1 cellular context compared by ENCODE assay signal in genomic region chr16:11299865-11300559, GRCh38.
TF ChIP-seq lines count a peak whose summit lies in the region.

No MANE protein-coding gene starts in this region.

TF ChIP-seq in HepG2, 621 proteins besides CTCF, POLR2A, EP300 and RAD21 (continues in another document):
- TF ChIP-seq ZNF614 (CRISPR knock-in tag; IDR thresholded peaks at IDR 0.05; ENCODE audit: borderline replicate concordance): no peak; the same call in 1 of the 2 replicates
- 0 out of 2 replicates have a peak, but pooled peaks have one; percentile 18 for TF ChIP-seq ZBTB25 (CRISPR knock-in tag; IDR thresholded peaks at IDR 0.05)
- peak; percentile 45; the same call in 1 of the 2 replicates for TF ChIP-seq ZNF619 (CRISPR knock-in tag; IDR thresholded peaks at IDR 0.05)
- TF ChIP-seq CBFB (CRISPR knock-in tag; IDR thresholded peaks at IDR 0.05): no peak
- TF ChIP-seq CENPT (CRISPR knock-in tag; IDR thresholded peaks at IDR 0.05; ENCODE audit: low read depth): no peak
- TF ChIP-seq ZSCAN21 (CRISPR knock-in tag; IDR thresholded peaks at IDR 0.05; ENCODE audit: borderline replicate concordance): 0 out of 2 replicates have a peak, but pooled peaks have one; percentile 2
- 0 out of 2 replicates have a peak, but pooled peaks have one; percentile 81 for TF ChIP-seq ZFP62 (CRISPR knock-in tag; IDR thresholded peaks at IDR 0.05)
- TF ChIP-seq SOX5 (CRISPR knock-in tag; IDR thresholded peaks at IDR 0.05; ENCODE audit: borderline replicate concordance): peak; percentile 23; the same call in 1 of the 2 replicates
- TF ChIP-seq TBX2 (CRISPR knock-in tag; IDR thresholded peaks at IDR 0.05; ENCODE audit: borderline replicate concordance): peak; percentile 22; the same call in 1 of the 2 replicates
- no peak for TF ChIP-seq CCAR2 (optimal IDR thresholded peaks at IDR 0.05; ENCODE audit: low read depth, low read length)
- TF ChIP-seq ZNF660 (CRISPR knock-in tag; IDR thresholded peaks at IDR 0.05; ENCODE audit: borderline replicate concordance, low read depth): no peak
- TF ChIP-seq, protein P1, sequence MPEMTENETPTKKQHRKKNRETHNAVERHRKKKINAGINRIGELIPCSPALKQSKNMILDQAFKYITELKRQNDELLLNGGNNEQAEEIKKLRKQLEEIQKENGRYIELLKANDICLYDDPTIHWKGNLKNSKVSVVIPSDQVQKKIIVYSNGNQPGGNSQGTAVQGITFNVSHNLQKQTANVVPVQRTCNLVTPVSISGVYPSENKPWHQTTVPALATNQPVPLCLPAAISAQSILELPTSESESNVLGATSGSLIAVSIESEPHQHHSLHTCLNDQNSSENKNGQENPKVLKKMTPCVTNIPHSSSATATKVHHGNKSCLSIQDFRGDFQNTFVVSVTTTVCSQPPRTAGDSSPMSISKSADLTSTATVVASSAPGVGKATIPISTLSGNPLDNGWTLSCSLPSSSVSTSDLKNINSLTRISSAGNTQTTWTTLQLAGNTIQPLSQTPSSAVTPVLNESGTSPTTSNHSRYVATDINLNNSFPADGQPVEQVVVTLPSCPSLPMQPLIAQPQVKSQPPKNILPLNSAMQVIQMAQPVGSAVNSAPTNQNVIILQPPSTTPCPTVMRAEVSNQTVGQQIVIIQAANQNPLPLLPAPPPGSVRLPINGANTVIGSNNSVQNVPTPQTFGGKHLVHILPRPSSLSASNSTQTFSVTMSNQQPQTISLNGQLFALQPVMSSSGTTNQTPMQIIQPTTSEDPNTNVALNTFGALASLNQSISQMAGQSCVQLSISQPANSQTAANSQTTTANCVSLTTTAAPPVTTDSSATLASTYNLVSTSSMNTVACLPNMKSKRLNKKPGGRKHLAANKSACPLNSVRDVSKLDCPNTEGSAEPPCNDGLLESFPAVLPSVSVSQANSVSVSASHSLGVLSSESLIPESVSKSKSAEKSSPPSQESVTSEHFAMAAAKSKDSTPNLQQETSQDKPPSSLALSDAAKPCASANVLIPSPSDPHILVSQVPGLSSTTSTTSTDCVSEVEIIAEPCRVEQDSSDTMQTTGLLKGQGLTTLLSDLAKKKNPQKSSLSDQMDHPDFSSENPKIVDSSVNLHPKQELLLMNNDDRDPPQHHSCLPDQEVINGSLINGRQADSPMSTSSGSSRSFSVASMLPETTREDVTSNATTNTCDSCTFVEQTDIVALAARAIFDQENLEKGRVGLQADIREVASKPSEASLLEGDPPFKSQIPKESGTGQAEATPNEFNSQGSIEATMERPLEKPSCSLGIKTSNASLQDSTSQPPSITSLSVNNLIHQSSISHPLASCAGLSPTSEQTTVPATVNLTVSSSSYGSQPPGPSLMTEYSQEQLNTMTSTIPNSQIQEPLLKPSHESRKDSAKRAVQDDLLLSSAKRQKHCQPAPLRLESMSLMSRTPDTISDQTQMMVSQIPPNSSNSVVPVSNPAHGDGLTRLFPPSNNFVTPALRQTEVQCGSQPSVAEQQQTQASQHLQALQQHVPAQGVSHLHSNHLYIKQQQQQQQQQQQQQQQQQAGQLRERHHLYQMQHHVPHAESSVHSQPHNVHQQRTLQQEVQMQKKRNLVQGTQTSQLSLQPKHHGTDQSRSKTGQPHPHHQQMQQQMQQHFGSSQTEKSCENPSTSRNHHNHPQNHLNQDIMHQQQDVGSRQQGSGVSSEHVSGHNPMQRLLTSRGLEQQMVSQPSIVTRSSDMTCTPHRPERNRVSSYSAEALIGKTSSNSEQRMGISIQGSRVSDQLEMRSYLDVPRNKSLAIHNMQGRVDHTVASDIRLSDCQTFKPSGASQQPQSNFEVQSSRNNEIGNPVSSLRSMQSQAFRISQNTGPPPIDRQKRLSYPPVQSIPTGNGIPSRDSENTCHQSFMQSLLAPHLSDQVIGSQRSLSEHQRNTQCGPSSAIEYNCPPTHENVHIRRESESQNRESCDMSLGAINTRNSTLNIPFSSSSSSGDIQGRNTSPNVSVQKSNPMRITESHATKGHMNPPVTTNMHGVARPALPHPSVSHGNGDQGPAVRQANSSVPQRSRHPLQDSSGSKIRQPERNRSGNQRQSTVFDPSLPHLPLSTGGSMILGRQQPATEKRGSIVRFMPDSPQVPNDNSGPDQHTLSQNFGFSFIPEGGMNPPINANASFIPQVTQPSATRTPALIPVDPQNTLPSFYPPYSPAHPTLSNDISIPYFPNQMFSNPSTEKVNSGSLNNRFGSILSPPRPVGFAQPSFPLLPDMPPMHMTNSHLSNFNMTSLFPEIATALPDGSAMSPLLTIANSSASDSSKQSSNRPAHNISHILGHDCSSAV (CRISPR knock-in tag; IDR thresholded peaks at IDR 0.05; ENCODE audit: borderline replicate concordance): no peak
- TF ChIP-seq CHD4 (IDR thresholded peaks at IDR 0.05; ENCODE audit: borderline replicate concordance, low read length): no peak
- no peak for TF ChIP-seq RFX5 (IDR thresholded peaks at IDR 0.05; ENCODE audit: low read depth, low read length)
- TF ChIP-seq ZNF343 (CRISPR knock-in tag; IDR thresholded peaks at IDR 0.05): no peak
- TF ChIP-seq DZIP1 (CRISPR knock-in tag; IDR thresholded peaks at IDR 0.05): 0 out of 2 replicates have a peak, but pooled peaks have one; percentile 70
- 0 out of 2 replicates have a peak, but pooled peaks have one; percentile 22 for TF ChIP-seq ZNF143 (CRISPR knock-in tag; IDR thresholded peaks at IDR 0.05)
- TF ChIP-seq THAP8 (CRISPR knock-in tag; IDR thresholded peaks at IDR 0.05; ENCODE audit: borderline replicate concordance): no peak
- no peak for TF ChIP-seq ZNF790 (CRISPR knock-in tag; IDR thresholded peaks at IDR 0.05; ENCODE audit: borderline replicate concordance)
- no peak for TF ChIP-seq NPAS2 (CRISPR knock-in tag; IDR thresholded peaks at IDR 0.05; ENCODE audit: borderline replicate concordance)
- TF ChIP-seq ZNF367 (CRISPR knock-in tag; IDR thresholded peaks at IDR 0.05; ENCODE audit: borderline replicate concordance): no peak
- no peak for TF ChIP-seq KLF6 (CRISPR knock-in tag; IDR thresholded peaks at IDR 0.05)
- TF ChIP-seq, protein P2, sequence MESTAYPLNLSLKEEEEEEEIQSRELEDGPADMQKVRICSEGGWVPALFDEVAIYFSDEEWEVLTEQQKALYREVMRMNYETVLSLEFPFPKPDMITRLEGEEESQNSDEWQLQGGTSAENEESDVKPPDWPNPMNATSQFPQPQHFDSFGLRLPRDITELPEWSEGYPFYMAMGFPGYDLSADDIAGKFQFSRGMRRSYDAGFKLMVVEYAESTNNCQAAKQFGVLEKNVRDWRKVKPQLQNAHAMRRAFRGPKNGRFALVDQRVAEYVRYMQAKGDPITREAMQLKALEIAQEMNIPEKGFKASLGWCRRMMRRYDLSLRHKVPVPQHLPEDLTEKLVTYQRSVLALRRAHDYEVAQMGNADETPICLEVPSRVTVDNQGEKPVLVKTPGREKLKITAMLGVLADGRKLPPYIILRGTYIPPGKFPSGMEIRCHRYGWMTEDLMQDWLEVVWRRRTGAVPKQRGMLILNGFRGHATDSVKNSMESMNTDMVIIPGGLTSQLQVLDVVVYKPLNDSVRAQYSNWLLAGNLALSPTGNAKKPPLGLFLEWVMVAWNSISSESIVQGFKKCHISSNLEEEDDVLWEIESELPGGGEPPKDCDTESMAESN (CRISPR knock-in tag; conservative IDR thresholded peaks at IDR 0.05): no peak
- 0 out of 2 replicates have a peak, but pooled peaks have one; percentile 17 for TF ChIP-seq ZNF337 (CRISPR knock-in tag; IDR thresholded peaks at IDR 0.05; ENCODE audit: borderline replicate concordance, low read depth)
- 0 out of 2 replicates have a peak, but pooled peaks have one; percentile 41 for TF ChIP-seq HOXA5 (CRISPR knock-in tag; IDR thresholded peaks at IDR 0.05)
- peak; percentile 64; the same call in 1 of the 2 replicates for TF ChIP-seq ZNF33B (CRISPR knock-in tag; IDR thresholded peaks at IDR 0.05)
- TF ChIP-seq MTF2 (CRISPR knock-in tag; IDR thresholded peaks at IDR 0.05; ENCODE audit: borderline replicate concordance): no peak
- TF ChIP-seq YY1 (IDR thresholded peaks at IDR 0.05; ENCODE audit: insufficient read depth, insufficient replicate concordance, low read depth, low read length): no peak
- no peak for TF ChIP-seq ZNF230 (CRISPR knock-in tag; IDR thresholded peaks at IDR 0.05)
- TF ChIP-seq ZNF234 (CRISPR knock-in tag; conservative IDR thresholded peaks at IDR 0.05): no peak
- TF ChIP-seq ZNF407 (CRISPR knock-in tag; IDR thresholded peaks at IDR 0.05; ENCODE audit: not compliant biosample characterization): peak; percentile 50
- no peak for TF ChIP-seq ZFYVE20 (CRISPR knock-in tag; IDR thresholded peaks at IDR 0.05; ENCODE audit: borderline replicate concordance, low read depth)
- TF ChIP-seq SALL1 (CRISPR knock-in tag; IDR thresholded peaks at IDR 0.05): peak; percentile 62
- TF ChIP-seq MYC (CRISPR knock-in tag; IDR thresholded peaks at IDR 0.05; ENCODE audit: borderline replicate concordance): peak; percentile 31
- 0 out of 2 replicates have a peak, but pooled peaks have one; percentile 26 for TF ChIP-seq HIVEP1 (CRISPR knock-in tag; IDR thresholded peaks at IDR 0.05)
- TF ChIP-seq ZFY (CRISPR knock-in tag; IDR thresholded peaks at IDR 0.05): peak; percentile 48
- no peak for TF ChIP-seq TOPORS (CRISPR knock-in tag; IDR thresholded peaks at IDR 0.05)
- TF ChIP-seq ETV6 (CRISPR knock-in tag; conservative IDR thresholded peaks at IDR 0.05): no peak
